1 cellular context compared by ENCODE assay signal in the genomic region with DNA sequence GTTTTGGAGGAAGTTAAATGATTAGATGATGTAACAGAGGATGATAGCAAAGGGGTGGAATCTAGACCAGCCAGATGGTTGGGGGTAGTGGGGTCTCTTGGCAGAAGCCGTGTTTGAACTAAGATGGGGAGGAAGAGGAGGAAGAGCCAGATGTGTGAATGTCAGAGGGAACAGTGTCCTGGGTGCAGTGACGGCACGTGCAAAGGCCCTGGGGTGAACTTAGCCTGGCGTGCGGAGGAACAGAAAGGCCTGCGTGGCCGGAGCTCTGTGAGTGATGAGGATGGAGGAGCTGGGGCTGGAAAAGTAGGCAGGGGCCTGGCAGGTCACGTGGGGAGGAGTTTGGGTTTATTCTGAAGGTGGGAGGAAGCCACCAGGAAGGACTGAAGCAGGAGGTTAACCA.
A peak's percentile ranks its signal among the peaks of the same experiment; 100 is the strongest.
TF ChIP-seq lines count a peak whose summit lies in the region.

No MANE protein-coding gene starts in this region.

TF ChIP-seq in HEK293, 187 proteins besides CTCF, POLR2A, EP300 and RAD21:
- TF ChIP-seq GLIS2 (tag by site-specific recombination; IDR thresholded peaks at IDR 0.05) (no peak), ZNF623 (tag by site-specific recombination; IDR thresholded peaks at IDR 0.05) (peak; percentile 100), ZNF600 (tag by site-specific recombination; IDR thresholded peaks at IDR 0.05) (no peak), HOXD13 (CRISPR knock-in tag; IDR thresholded peaks at IDR 0.05; ENCODE audit: borderline replicate concordance) (0 out of 2 replicates have a peak, but pooled peaks have one; percentile 17)
